Comparison of ENCODE assay signal across 25 cellular contexts in the genomic region with DNA sequence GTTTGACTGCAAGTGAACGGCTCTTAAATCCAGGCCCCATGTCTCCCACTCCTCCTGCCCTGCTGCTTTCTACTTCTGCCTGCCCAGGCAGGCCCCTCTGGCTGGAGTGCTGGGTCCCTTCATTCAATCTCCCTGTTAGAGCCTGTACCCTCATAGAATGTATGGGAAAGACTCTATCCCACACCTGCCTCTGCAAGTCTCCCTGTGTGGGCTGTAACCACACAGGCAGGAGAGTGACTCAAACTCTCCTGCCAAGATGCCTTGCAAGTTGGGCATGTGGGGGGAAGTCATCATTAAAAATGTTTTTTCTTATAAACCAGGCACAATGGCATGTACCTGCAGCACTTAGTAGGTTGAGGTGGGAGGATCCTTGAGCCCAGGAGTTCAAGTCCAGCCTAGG.
A peak's percentile ranks its signal among the peaks of the same experiment; 100 is the strongest.
DNase-seq lines count a peak whose midpoint lies in the region; ATAC-seq, FAIRE-seq and TF ChIP-seq lines count a peak whose summit lies in the region.
"Had no signal": no experiment of that assay in that cellular context is flagged by ENCODE, and none has a peak within 500 bp of the region (broad histone marks: within the 10 kb centered on the region; RNA-seq: fewer than 3 reads in every experiment).

No MANE protein-coding gene starts in this region.

- H2BK12ac ChIP-seq in trophoblast cell (ENCODE audit: low read length), result no peak overlapping the region

- no peak overlapping the region for H2BK5ac ChIP-seq in trophoblast cell (ENCODE audit: low read depth, low read length, poor library complexity)

- H3K4me3 Mint-ChIP-seq in activated naive CD8-positive, alpha-beta T cell treated with anti-CD3 and anti-CD28 coated beads, Interleukin-2, amount 10 ng/mL, durations not matched to agents 7 days and 5 days, result no peak overlapping the region
- H3K4me3 Mint-ChIP-seq in activated naive CD8-positive, alpha-beta T cell treated with anti-CD3 and anti-CD28 coated beads, Interleukin-2, amount 50 U/mL, for 24 hours, result no peak overlapping the region
- H3K4me3 Mint-ChIP-seq: CD4-positive, CD25-positive, alpha-beta regulatory T cell; GM23338 had no signal

- no CpG with 5 or more reads among the region's 1 CpG for WGBS in trophoblast cell (ENCODE audit: extremely low coverage, insufficient coverage, insufficient read length)

- H3K4me3 ChIP-seq in RWPE2 (ENCODE audit: severe bottlenecking) (no peak overlapping the region), trophoblast cell (ENCODE audit: low read depth, low read length) (no peak overlapping the region)
- H3K4me3 ChIP-seq: GM23338, SK-N-MC had no signal

- no peak for TF ChIP-seq CTCF in RWPE2 (IDR thresholded peaks at IDR 0.05; ENCODE audit: poor library complexity, severe bottlenecking)

- POLR2A ChIA-PET in activated naive CD8-positive, alpha-beta T cell treated with anti-CD3 and anti-CD28 coated beads, Interleukin-2, amount 10 ng/mL, durations not matched to agents 7 days and 5 days (lab: Charles Lee), result no interaction called here

- H3K79me2 ChIP-seq in trophoblast cell (ENCODE audit: control insufficient read depth, insufficient read depth, low read length, poor library complexity), result no peaks in the 10 kb centered on the region

- H3K27ac Mint-ChIP-seq in activated naive CD8-positive, alpha-beta T cell treated with anti-CD3 and anti-CD28 coated beads, Interleukin-2, amount 10 ng/mL, durations not matched to agents 7 days and 5 days, result peak overlapping the region; percentile 6
- H3K27ac Mint-ChIP-seq in activated naive CD8-positive, alpha-beta T cell treated with anti-CD3 and anti-CD28 coated beads, Interleukin-2, amount 50 U/mL, for 24 hours, result no peak overlapping the region
- H3K27ac Mint-ChIP-seq: CD4-positive, CD25-positive, alpha-beta regulatory T cell; GM23338 had no signal

- no peak overlapping the region for H3K4me2 ChIP-seq in trophoblast cell (ENCODE audit: low read length)
- H3K4me2 ChIP-seq: GM23338 had no signal

- H3K9me3 ChIP-seq in RWPE2 (ENCODE audit: severe bottlenecking) (no peaks in the 10 kb centered on the region), trophoblast cell (ENCODE audit: insufficient read depth, low read depth, low read length) (no peaks in the 10 kb centered on the region)
- H3K9me3 ChIP-seq: BE2C, Caco-2 had no signal

- H3K27me3 ChIP-seq in RWPE2 (ENCODE audit: insufficient read depth, poor library complexity, severe bottlenecking) (no peaks in the 10 kb centered on the region), trophoblast cell (ENCODE audit: insufficient read depth, low read length) (no peaks in the 10 kb centered on the region)
- H3K27me3 ChIP-seq: BE2C had no signal

- H3K4me1 ChIP-seq in RWPE2 (ENCODE audit: insufficient read depth, poor library complexity, severe bottlenecking), result no peaks in the 10 kb centered on the region
- H3K4me1 ChIP-seq in trophoblast cell (ENCODE audit: control insufficient read depth in 1 of 2, insufficient read depth in 2 of 2, low read length in 2 of 2), result no peaks in the 10 kb centered on the region
- H3K4me1 ChIP-seq: BE2C, Caco-2 had no signal

- no peak overlapping the region for H2BK120ac ChIP-seq in trophoblast cell (ENCODE audit: insufficient read depth, low read length, poor library complexity)

- no peaks in the 10 kb centered on the region for H3K36me3 ChIP-seq in RWPE2 (ENCODE audit: low read depth)
- H3K36me3 ChIP-seq in trophoblast cell (ENCODE audit: control insufficient read depth in 1 of 2, insufficient read depth in 2 of 2, low read length in 2 of 2), result no peaks in the 10 kb centered on the region
- H3K36me3 ChIP-seq: BE2C had no signal

- H3K79me1 ChIP-seq in trophoblast cell (ENCODE audit: low read length), result no peaks in the 10 kb centered on the region

- H3K9ac ChIP-seq in trophoblast cell (ENCODE audit: low read length), result no peak overlapping the region

- no peak for FAIRE-seq in urothelium cell line (lab: Jason Lieb, UNC)
- FAIRE-seq: A204.1, HepG2, RCC 7860 had no signal

- H3K27me3 Mint-ChIP-seq in activated naive CD8-positive, alpha-beta T cell treated with anti-CD3 and anti-CD28 coated beads, Interleukin-2, amount 10 ng/mL, durations not matched to agents 7 days and 5 days, result no peaks in the 10 kb centered on the region
- no peaks in the 10 kb centered on the region for H3K27me3 Mint-ChIP-seq in activated naive CD8-positive, alpha-beta T cell treated with anti-CD3 and anti-CD28 coated beads, Interleukin-2, amount 50 U/mL, for 24 hours

- no peak for ATAC-seq in activated naive CD8-positive, alpha-beta T cell treated with anti-CD3 and anti-CD28 coated beads, Interleukin-2, amount 10 ng/mL, durations not matched to agents 7 days and 5 days (ENCODE audit: low read depth)
- no peak for ATAC-seq in activated naive CD8-positive, alpha-beta T cell treated with anti-CD3 and anti-CD28 coated beads, Interleukin-2, amount 50 U/mL, for 24 hours
- ATAC-seq in RWPE2 (ENCODE audit: low read depth), result peak; percentile 38; the same call in 1 of the 3 replicates
- ATAC-seq in HG02938 (IDR thresholded peaks at IDR 0.05; ENCODE audit: unreplicated experiment), result no peak
- ATAC-seq: GM23338, HepG2 had no signal

- no peak overlapping the region for H3K4ac ChIP-seq in trophoblast cell (ENCODE audit: low read depth, low read length)

- no peak overlapping the region for H2AFZ ChIP-seq in trophoblast cell (ENCODE audit: insufficient read depth, low read length, poor library complexity)
- H2AFZ ChIP-seq: GM23338 had no signal

- H4K8ac ChIP-seq in trophoblast cell (ENCODE audit: low read depth, low read length), result no peak overlapping the region

- H3K4me1 Mint-ChIP-seq in activated naive CD8-positive, alpha-beta T cell treated with anti-CD3 and anti-CD28 coated beads, Interleukin-2, amount 10 ng/mL, durations not matched to agents 7 days and 5 days, result peaks cover 16% of the 10 kb centered on the region
- peaks cover 2% of the 10 kb centered on the region for H3K4me1 Mint-ChIP-seq in activated naive CD8-positive, alpha-beta T cell treated with anti-CD3 and anti-CD28 coated beads, Interleukin-2, amount 50 U/mL, for 24 hours

- no peaks in the 10 kb centered on the region for H3K9me3 Mint-ChIP-seq in activated naive CD8-positive, alpha-beta T cell treated with anti-CD3 and anti-CD28 coated beads, Interleukin-2, amount 10 ng/mL, durations not matched to agents 7 days and 5 days
- no peaks in the 10 kb centered on the region for H3K9me3 Mint-ChIP-seq in activated naive CD8-positive, alpha-beta T cell treated with anti-CD3 and anti-CD28 coated beads, Interleukin-2, amount 50 U/mL, for 24 hours
- H3K9me3 Mint-ChIP-seq: CD4-positive, CD25-positive, alpha-beta regulatory T cell; GM23338 had no signal

- no peak for DNase-seq in activated naive CD8-positive, alpha-beta T cell treated with anti-CD3 and anti-CD28 coated beads, Interleukin-2, amount 10 ng/mL, durations not matched to agents 7 days and 5 days
- no peak for DNase-seq in activated naive CD8-positive, alpha-beta T cell treated with anti-CD3 and anti-CD28 coated beads, Interleukin-2, amount 50 U/mL, for 24 hours
- DNase-seq in RWPE2 (ENCODE audit: low spot score) (no peak), glomerular visceral epithelial cell (ENCODE audit: extremely low spot score) (peak; percentile 38), urothelium cell line (ENCODE audit: low spot score) (peak; percentile 36), trophoblast cell (no peak), NCI-H446 treated with DMSO at 0.1 percent for 48 hours (lab: John Stamatoyannopoulos, UW) (no peak)
- DNase-seq: BE2C; Caco-2; CD4-positive, CD25-positive, alpha-beta regulatory T cell; HCEC 1CT; KG1; NCI-H1436; NCI-H2029; NCI-H2171 treated with DMSO at 0.1 percent for 48 hours; NCI-H510A; NCI-H748 treated with DMSO at 0.1 percent for 48 hours; NK-92 treated with Interleukin-12 subunit alpha and Interleukin-12 subunit beta, amount 100 ng/mL, for 24 hours; SHP77 had no signal

- no peak overlapping the region for H3K18ac ChIP-seq in trophoblast cell (ENCODE audit: low read length)

- no peak overlapping the region for H4K91ac ChIP-seq in trophoblast cell (ENCODE audit: low read depth, low read length)

- no peaks in the 10 kb centered on the region for H3K36me3 Mint-ChIP-seq in activated naive CD8-positive, alpha-beta T cell treated with anti-CD3 and anti-CD28 coated beads, Interleukin-2, amount 10 ng/mL, durations not matched to agents 7 days and 5 days
- H3K36me3 Mint-ChIP-seq in activated naive CD8-positive, alpha-beta T cell treated with anti-CD3 and anti-CD28 coated beads, Interleukin-2, amount 50 U/mL, for 24 hours (ENCODE audit: low read depth), result no peaks in the 10 kb centered on the region

- H3K23ac ChIP-seq in trophoblast cell (ENCODE audit: low read length), result no peak overlapping the region

- H3K27ac ChIP-seq in RWPE2 (ENCODE audit: poor library complexity, severe bottlenecking), result no peak overlapping the region
- H3K27ac ChIP-seq in trophoblast cell (ENCODE audit: low read depth, low read length), result no peak overlapping the region
- H3K27ac ChIP-seq: SK-N-MC had no signal

- H2AK5ac ChIP-seq in trophoblast cell (ENCODE audit: low read length), result no peak overlapping the region

- no peak overlapping the region for H4K12ac ChIP-seq in trophoblast cell (ENCODE audit: low read depth, low read length)

- H3K14ac ChIP-seq in trophoblast cell (ENCODE audit: low read length), result no peak overlapping the region

Comparison
In these comparisons a context has a peak if more than half of its experiments do, and no peak if none do; other contexts are left out.
1. DNase-seq: peak in glomerular visceral epithelial cell (single experiment) and urothelium cell line (single experiment); none in activated naive CD8-positive, alpha-beta T cell treated with anti-CD3 and anti-CD28 coated beads, Interleukin-2, amount 10 ng/mL, durations not matched to agents 7 days and 5 days (single experiment), activated naive CD8-positive, alpha-beta T cell treated with anti-CD3 and anti-CD28 coated beads, Interleukin-2, amount 50 U/mL, for 24 hours (single experiment), RWPE2 (single experiment), trophoblast cell (0 of 2) and NCI-H446 treated with DMSO at 0.1 percent for 48 hours (single experiment).